16 cellular contexts compared by ENCODE assay signal in the genomic region with DNA sequence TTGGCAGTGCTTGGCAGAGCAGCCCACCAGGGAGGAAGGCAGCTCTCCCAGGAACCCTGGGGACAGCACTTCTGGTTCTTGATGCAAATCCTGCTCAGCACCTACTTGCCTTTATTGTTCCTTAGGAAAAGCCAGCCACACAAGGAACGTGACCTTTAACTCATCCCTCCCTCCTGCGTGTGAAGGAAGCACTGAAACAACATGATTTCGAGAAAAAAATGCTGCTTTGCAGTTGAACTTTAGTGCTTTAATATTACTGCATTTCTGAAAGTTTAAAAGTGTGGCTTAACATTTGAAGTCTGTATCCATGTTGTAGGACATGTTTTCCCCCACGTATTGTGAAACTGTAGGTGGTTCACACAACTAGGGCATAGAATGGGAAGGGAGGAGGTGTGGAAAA.
"Had no signal": no experiment of that assay in that cellular context is flagged by ENCODE, and none has a peak within 500 bp of the region (broad histone marks: within the 10 kb centered on the region; RNA-seq: fewer than 3 reads in every experiment).

No MANE protein-coding gene starts in this region.

- H3K27ac Mint-ChIP-seq: activated B cell treated with CpG ODN at 0.5 μM for 24 hours; activated CD4-positive, alpha-beta T cell treated with anti-CD3 and anti-CD28 coated beads, Interleukin-2, amount 10 ng/mL, durations not matched to agents 24 days and 14 days; activated CD8-positive, alpha-beta T cell treated with anti-CD3 and anti-CD28 coated beads for 36 hours; activated naive CD4-positive, alpha-beta T cell treated with anti-CD3 and anti-CD28 coated beads for 36 hours; activated T-cell treated with anti-CD3 and anti-CD28 coated beads, Interleukin-2, amount 50 U/mL, for 24 hours; activated T-helper 2 cell treated with anti-CD3 and anti-CD28 coated beads, Interferon-gamma antibody, Interleukin-2, Interleukin-4, amounts not matched to agents 10 μg/mL and 5 μg/mL and 100 μg/mL, durations not matched to agents 14 hours and 24 hours and 36 hours; effector memory CD8-positive, alpha-beta T cell; T-helper 2 cell treated with Interferon-gamma antibody and Interleukin-4, amounts not matched to agents 5 μg/mL and 100 μg/mL, for 36 hours had no signal

- H3K36me3 ChIP-seq: breast epithelium had no signal

- H3K9me3 ChIP-seq: breast epithelium had no signal

- H3K4me1 ChIP-seq: breast epithelium, parathyroid adenoma had no signal

- H3K36me3 Mint-ChIP-seq: immature natural killer cell had no signal

- H3K27me3 Mint-ChIP-seq: activated B cell treated with CpG ODN at 0.5 μM for 24 hours; activated CD4-positive, alpha-beta T cell treated with anti-CD3 and anti-CD28 coated beads, Interleukin-2, amount 10 ng/mL, durations not matched to agents 24 days and 14 days; activated CD8-positive, alpha-beta T cell treated with anti-CD3 and anti-CD28 coated beads for 36 hours; activated T-cell treated with anti-CD3 and anti-CD28 coated beads, Interleukin-2, amount 50 U/mL, for 24 hours had no signal

- H3K79me2 ChIP-seq: parathyroid adenoma had no signal

- H3K4me3 Mint-ChIP-seq: activated B cell treated with CpG ODN at 0.5 μM for 24 hours; activated CD4-positive, alpha-beta T cell treated with anti-CD3 and anti-CD28 coated beads, Interleukin-2, amount 10 ng/mL, durations not matched to agents 24 days and 14 days; activated CD8-positive, alpha-beta T cell treated with anti-CD3 and anti-CD28 coated beads for 36 hours; activated naive CD4-positive, alpha-beta T cell treated with anti-CD3 and anti-CD28 coated beads for 36 hours; activated T-cell treated with anti-CD3 and anti-CD28 coated beads, Interleukin-2, amount 50 U/mL, for 24 hours; effector memory CD8-positive, alpha-beta T cell; immature natural killer cell; T-helper 2 cell treated with Interferon-gamma antibody and Interleukin-4, amounts not matched to agents 5 μg/mL and 100 μg/mL, for 36 hours had no signal

- H3K4me1 Mint-ChIP-seq: activated B cell treated with CpG ODN at 0.5 μM for 24 hours; activated CD4-positive, alpha-beta T cell treated with anti-CD3 and anti-CD28 coated beads, Interleukin-2, amount 10 ng/mL, durations not matched to agents 24 days and 14 days; immature natural killer cell had no signal

- H2AFZ ChIP-seq: parathyroid adenoma had no signal

- H3K27ac ChIP-seq: breast epithelium, parathyroid adenoma had no signal

- H3K27me3 ChIP-seq: breast epithelium had no signal

- H3K9me3 Mint-ChIP-seq: effector memory CD8-positive, alpha-beta T cell had no signal

- H3K4me3 ChIP-seq: breast epithelium had no signal

- DNase-seq: activated B cell treated with CpG ODN at 0.5 μM for 24 hours; activated CD4-positive, alpha-beta T cell treated with anti-CD3 and anti-CD28 coated beads, Interleukin-2, amount 10 ng/mL, durations not matched to agents 24 days and 14 days; activated CD8-positive, alpha-beta T cell treated with anti-CD3 and anti-CD28 coated beads for 36 hours; activated naive CD4-positive, alpha-beta T cell treated with anti-CD3 and anti-CD28 coated beads for 36 hours; activated T-cell treated with anti-CD3 and anti-CD28 coated beads, Interleukin-2, amount 50 U/mL, for 24 hours; effector memory CD8-positive, alpha-beta T cell; immature natural killer cell; left ventricle myocardium superior; stimulated activated CD4-positive, alpha-beta T cell treated with anti-CD3 and anti-CD28 coated beads, Interleukin-12 subunit alpha, Interleukin-12 subunit beta, amount 100 ng/mL, for 4 hours; stimulated activated CD4-positive, alpha-beta T cell treated with anti-CD3 and anti-CD28 coated beads, Interleukin-1b, Interleukin-23, amount 100 ng/mL, for 48 hours; stimulated activated CD8-positive, alpha-beta memory T cell treated with anti-CD3 and anti-CD28 coated beads, Interleukin-4, amount 100 ng/mL, for 48 hours; stimulated activated naive CD4-positive, alpha-beta T cell had no signal
